13 cellular contexts compared by ENCODE assay signal in genomic region chr4:44257461-44257860, GRCh38.
"Had no signal": no experiment of that assay in that cellular context is flagged by ENCODE, and none has a peak within 500 bp of the region (broad histone marks: within the 10 kb centered on the region; RNA-seq: fewer than 3 reads in every experiment).

No MANE protein-coding gene starts in this region.

- H3K4me3 ChIP-seq: body of pancreas, left lung, transverse colon had no signal

- H3K36me3 ChIP-seq: left lung, transverse colon had no signal

- H3K9me3 ChIP-seq: body of pancreas, left lung, transverse colon had no signal

- DNase-seq: activated CD4-positive, alpha-beta T cell treated with anti-CD3 and anti-CD28 coated beads, Interleukin-2, amount 10 ng/mL, durations not matched to agents 7 days and 5 days; activated CD4-positive, CD25-positive, alpha-beta regulatory T cell; activated naive CD4-positive, alpha-beta T cell treated with anti-CD3 and anti-CD28 coated beads, Interleukin-2, amount 10 ng/mL, durations not matched to agents 7 days and 5 days; body of pancreas; effector memory CD8-positive, alpha-beta T cell; erythroblast; islet precursor cell; left lung; mesenchymal stem cell; nephron progenitor cell; stimulated activated CD4-positive, alpha-beta T cell treated with anti-CD3 and anti-CD28 coated beads, Interleukin-1b, Interleukin-23, amount 100 ng/mL, for 48 hours; transverse colon had no signal

- H3K27me3 ChIP-seq: body of pancreas, left lung, transverse colon had no signal

- H3K4me1 ChIP-seq: body of pancreas, left lung, transverse colon had no signal

- ATAC-seq: body of pancreas; effector memory CD8-positive, alpha-beta T cell; left lung; stimulated activated memory B cell treated with anti-CD40 and anti-IgM and Interleukin-4, amounts not matched to agents 10 μg/mL and 1 μg/mL and 100 μg/mL, for 72 hours had no signal

- H3K27ac ChIP-seq: body of pancreas, left lung, transverse colon had no signal
